8 cellular contexts compared by ENCODE assay signal in the genomic region with DNA sequence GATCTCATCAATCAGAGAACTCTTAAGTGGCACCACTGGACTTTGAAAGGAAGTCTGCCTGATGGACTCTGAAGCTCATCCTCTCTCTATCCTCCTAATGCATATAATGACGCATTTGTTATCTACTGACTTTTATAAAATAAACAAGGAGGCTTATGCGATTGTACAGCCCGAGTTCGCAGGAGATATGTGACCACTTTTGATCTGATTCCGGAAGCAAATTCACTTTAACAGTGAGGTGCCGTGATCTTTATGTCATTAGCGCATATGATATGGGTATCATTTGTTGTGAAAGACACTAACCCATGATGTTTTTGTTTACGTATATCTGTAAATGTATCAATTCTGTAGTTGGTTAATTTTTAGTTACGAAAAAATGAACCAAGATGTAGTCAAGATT. TPM values are rescaled to one million over a fixed set of nuclear protein-coding genes. Genes with fewer than 3 reads are reported as not detected.
A peak's percentile ranks its signal among the peaks of the same experiment; 100 is the strongest.
DNase-seq lines count a peak whose midpoint lies in the region; ATAC-seq, FAIRE-seq and TF ChIP-seq lines count a peak whose summit lies in the region.

No MANE protein-coding gene starts in this region.

- H3K9me3 Mint-ChIP-seq in activated CD4-positive, alpha-beta memory T cell treated with anti-CD3 and anti-CD28 coated beads for 36 hours = no peaks in the 10 kb centered on the region

- TF ChIP-seq EP300 in A549 (IDR thresholded peaks at IDR 0.05) = no peak

- intact Hi-C loops in activated CD4-positive, alpha-beta memory T cell treated with anti-CD3 and anti-CD28 coated beads for 36 hours (cut with micrococcal nuclease) = loop anchor here (1.0 to 10.0 kb wide), 5 partner anchors 8 to 698 kb away; partner anchors contain the start of genes BNIP2, CCNB2 and SLTM

- WGBS in A549 (ENCODE audit: missing lambda C conversion rate) = 3% methylated on average over 9 of the region's 9 CpGs

- H3K4me2 ChIP-seq in A549 = peak overlapping the region; percentile 89

- peaks cover 18% of the 10 kb centered on the region; the same call in 2 of the 3 replicates for H3K4me1 ChIP-seq in A549
- H3K4me1 ChIP-seq in iPS-15b (ENCODE audit: control insufficient read depth, insufficient read depth, low read length) = peaks cover 3% of the 10 kb centered on the region
- no peaks in the 10 kb centered on the region for H3K4me1 ChIP-seq in stomach smooth muscle (ENCODE audit: control insufficient read depth, insufficient read depth, low read length)

- H3K36me3 Mint-ChIP-seq in activated CD4-positive, alpha-beta memory T cell treated with anti-CD3 and anti-CD28 coated beads for 36 hours = peaks cover 12% of the 10 kb centered on the region

- H3K9me3 ChIP-seq in A549 (no peaks in the 10 kb centered on the region), iPS-15b (ENCODE audit: control insufficient read depth, insufficient read depth, low read length) (no peaks in the 10 kb centered on the region), stomach smooth muscle (ENCODE audit: control insufficient read depth in 2 of 2, low read length in 2 of 2) (no peaks in the 10 kb centered on the region)

- H3K4me3 ChIP-seq in A549 = peak overlapping the region; percentile 69
- H3K4me3 ChIP-seq in iPS-15b (ENCODE audit: low read depth, low read length) = peak overlapping the region; percentile 89
- H3K4me3 ChIP-seq in stomach smooth muscle (ENCODE audit: low read length in 2 of 2) = peak overlapping the region; percentile 93 to 94

- TF ChIP-seq RAD21 in A549 (conservative IDR thresholded peaks at IDR 0.05 in 1 of 2, IDR thresholded peaks at IDR 0.05 in 1 of 2) = no peak

- peak overlapping the region; percentile 96 for H3K4me3 Mint-ChIP-seq in activated CD4-positive, alpha-beta memory T cell treated with anti-CD3 and anti-CD28 coated beads for 36 hours

- peaks cover 39% of the 10 kb centered on the region for H3K4me1 Mint-ChIP-seq in activated CD4-positive, alpha-beta memory T cell treated with anti-CD3 and anti-CD28 coated beads for 36 hours (ENCODE audit: low read depth)

- H3K27me3 ChIP-seq in iPS-15b (ENCODE audit: control insufficient read depth, insufficient read depth, low read length) (no peaks in the 10 kb centered on the region), stomach smooth muscle (ENCODE audit: control insufficient read depth in 1 of 2, insufficient read depth in 2 of 2, low read length in 2 of 2) (no peaks in the 10 kb centered on the region)

- H3K27ac Mint-ChIP-seq in activated CD4-positive, alpha-beta memory T cell treated with anti-CD3 and anti-CD28 coated beads for 36 hours = peak overlapping the region; percentile 87

- H3K36me3 ChIP-seq in iPS-15b (ENCODE audit: control insufficient read depth, insufficient read depth, low read length) (no peaks in the 10 kb centered on the region), stomach smooth muscle (ENCODE audit: control insufficient read depth in 2 of 2, insufficient read depth in 2 of 2, low read length in 2 of 2) (peaks cover 0 to 2% of the 10 kb centered on the region in 2 donors)

- CTCF ChIA-PET in A549 (lab: Yijun Ruan, JAX) = interaction anchor here (0.6 to 4.0 kb wide), 6 partner anchors 16 to 542 kb away, joined by 3 to 16 read pairs (median 6); no protein-coding TSS in a partner anchor
- CTCF ChIA-PET in activated CD4-positive, alpha-beta memory T cell treated with anti-CD3 and anti-CD28 coated beads for 36 hours (lab: Charles Lee) = no interaction called here

- H3K27ac ChIP-seq in A549 (peak overlapping the region; percentile 88 to 96), stomach smooth muscle (ENCODE audit: low read length) (peak overlapping the region; percentile 69)

- H3K9ac ChIP-seq in iPS-15b (ENCODE audit: low read depth, low read length) (no peak overlapping the region), stomach smooth muscle (ENCODE audit: low read length in 2 of 2) (peak overlapping the region; percentile 71 to 80)

- peak in 1 of 2 experiments; percentile 11; a peak in 2 of 6 replicates for ATAC-seq in A549
- ATAC-seq in GM21528 (IDR thresholded peaks at IDR 0.05; ENCODE audit: low FRiP score, unreplicated experiment) = peak; percentile 5
- ATAC-seq in GM21723 (IDR thresholded peaks at IDR 0.05; ENCODE audit: unreplicated experiment) = no peak

- POLR2A ChIA-PET in A549 (lab: Yijun Ruan, JAX) = no interaction called here
- POLR2A ChIA-PET in activated CD4-positive, alpha-beta memory T cell treated with anti-CD3 and anti-CD28 coated beads for 36 hours (lab: Charles Lee) = no interaction called here

- no peaks in the 10 kb centered on the region for H3K27me3 Mint-ChIP-seq in activated CD4-positive, alpha-beta memory T cell treated with anti-CD3 and anti-CD28 coated beads for 36 hours

- TF ChIP-seq CTCF in A549 (IDR thresholded peaks at IDR 0.05) = no peak

- DNase-seq in A549 (ENCODE audit: low read depth in 1 of 2, low spot score in 1 of 2) = peak in 1 of 2 experiments; percentile 18
- no peak for DNase-seq in activated CD4-positive, alpha-beta memory T cell treated with anti-CD3 and anti-CD28 coated beads for 36 hours
- DNase-seq in activated CD8-positive, alpha-beta memory T cell treated with anti-CD3 and anti-CD28 coated beads, Interleukin-2, amount 50 U/mL, for 48 hours = no peak
- no peak for DNase-seq in T1000 (lab: John Stamatoyannopoulos, UW)

- FAIRE-seq in A549 (lab: Jason Lieb, UNC) = no peak

- no peak for TF ChIP-seq POLR2A in A549 (IDR thresholded peaks at IDR 0.05; ENCODE audit: low read length)

TF ChIP-seq in A549, 52 proteins besides CTCF, POLR2A, EP300 and RAD21:
- no peak for TF ChIP-seq MYC (IDR thresholded peaks at IDR 0.05; ENCODE audit: borderline replicate concordance, low read length)
- no peak for TF ChIP-seq ATOH8 (CRISPR knock-in tag; IDR thresholded peaks at IDR 0.05; ENCODE audit: low read depth)
- no peak for TF ChIP-seq TP53 (CRISPR knock-in tag; IDR thresholded peaks at IDR 0.05)
- no peak for TF ChIP-seq NPAS2 (CRISPR knock-in tag; IDR thresholded peaks at IDR 0.05; ENCODE audit: borderline replicate concordance)
- no peak for TF ChIP-seq JUNB (IDR thresholded peaks at IDR 0.05)
- TF ChIP-seq KDM5A (IDR thresholded peaks at IDR 0.05) = no peak
- TF ChIP-seq REST (IDR thresholded peaks at IDR 0.05) = no peak
- no peak for TF ChIP-seq FOXS1 (CRISPR knock-in tag; IDR thresholded peaks at IDR 0.05)
- no peak for TF ChIP-seq CHD4 (IDR thresholded peaks at IDR 0.05; ENCODE audit: borderline replicate concordance)

RNA-seq across cellular contexts. Expression of gene RNF111, which starts 0.4 kb away (rescaled TPM):
- polyA plus RNA-seq in A549 (2011; rRNA removed) = 42.7 and 46.9 TPM in 2 replicates
- polyA plus RNA-seq in A549 (2012; cell fraction: cytosol; rRNA removed) = 10.9 and 19.3 TPM in 2 replicates
- 18.5 and 22.7 TPM in 2 replicates for polyA plus RNA-seq in A549 (2012; cell fraction: nucleus; rRNA removed)
- 21.8 to 25.5 TPM (median 25.0 TPM) in 3 replicates for polyA plus RNA-seq in A549 (2017; fragmentation: RNase III; extraction: RNeasy Plus Mini Kit Qiagen cat#74134 plus additional on column Dnase treatment)
- 143 and 197 TPM in 2 replicates for polyA minus RNA-seq in A549 (2011; rRNA and poly(A)+ RNA removed)
- 10 to 100 TPM; 22.6 to 25.0 TPM for total RNA-seq in activated CD4-positive, alpha-beta memory T cell treated with anti-CD3 and anti-CD28 coated beads for 36 hours

RNA-seq across cellular contexts. Expression of gene SLTM, which starts 53.6 kb away (rescaled TPM):
- polyA plus RNA-seq in A549 (2011; rRNA removed) (89.0 and 93.5 TPM in 2 replicates), A549 (2017; fragmentation: RNase III; extraction: RNeasy Plus Mini Kit Qiagen cat#74134 plus additional on column Dnase treatment) (133 to 138 TPM (median 133 TPM) in 3 replicates)
- polyA plus RNA-seq in A549 (2012; cell fraction: cytosol; rRNA removed) = 45.9 and 59.3 TPM in 2 replicates
- 88.5 and 126 TPM in 2 replicates for polyA plus RNA-seq in A549 (2012; cell fraction: nucleus; rRNA removed)
- 61.2 and 70.6 TPM in 2 replicates for polyA minus RNA-seq in A549 (2011; rRNA and poly(A)+ RNA removed)
- total RNA-seq in activated CD4-positive, alpha-beta memory T cell treated with anti-CD3 and anti-CD28 coated beads for 36 hours = 10 to 100 TPM; 75.7 to 79.2 TPM
